Comparison of ENCODE assay signal across 8 cellular contexts in the genomic region with DNA sequence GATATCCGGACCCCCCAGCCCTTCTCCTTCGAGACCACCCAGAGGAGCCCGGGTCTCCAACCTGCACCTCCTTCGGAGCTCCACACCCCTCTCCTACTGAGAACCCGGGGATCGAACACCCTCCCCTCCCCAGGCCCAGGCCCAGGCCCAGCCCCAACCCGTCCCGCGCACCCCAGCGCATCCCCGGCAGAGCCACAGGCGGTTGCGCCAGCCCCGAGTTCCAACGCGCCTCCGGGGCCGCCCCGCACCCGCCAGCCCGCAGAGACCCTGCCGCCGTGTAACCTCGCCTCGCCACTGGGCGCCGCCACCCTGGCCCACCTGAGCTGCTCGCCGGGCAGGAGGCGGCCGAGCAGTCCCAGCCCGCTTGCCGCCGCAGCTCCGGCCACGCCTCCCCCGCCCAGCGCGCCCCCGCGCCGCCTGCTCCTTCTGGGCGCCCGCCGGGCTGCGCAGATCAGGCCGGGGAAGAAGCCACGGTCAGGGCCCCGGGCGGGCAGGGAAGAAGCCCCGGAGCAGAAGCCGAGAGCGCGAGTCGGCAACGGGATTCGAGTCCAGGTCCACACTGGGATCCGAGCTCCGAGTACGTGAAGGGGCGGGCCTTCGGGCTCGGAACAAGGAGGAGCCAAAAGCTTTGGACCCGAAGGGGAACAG. TPM values are rescaled to one million over a fixed set of nuclear protein-coding genes. Genes with fewer than 3 reads are reported as not detected.
DNase-seq lines count a peak whose midpoint lies in the region; ATAC-seq and TF ChIP-seq lines count a peak whose summit lies in the region.

A gene with protein sequence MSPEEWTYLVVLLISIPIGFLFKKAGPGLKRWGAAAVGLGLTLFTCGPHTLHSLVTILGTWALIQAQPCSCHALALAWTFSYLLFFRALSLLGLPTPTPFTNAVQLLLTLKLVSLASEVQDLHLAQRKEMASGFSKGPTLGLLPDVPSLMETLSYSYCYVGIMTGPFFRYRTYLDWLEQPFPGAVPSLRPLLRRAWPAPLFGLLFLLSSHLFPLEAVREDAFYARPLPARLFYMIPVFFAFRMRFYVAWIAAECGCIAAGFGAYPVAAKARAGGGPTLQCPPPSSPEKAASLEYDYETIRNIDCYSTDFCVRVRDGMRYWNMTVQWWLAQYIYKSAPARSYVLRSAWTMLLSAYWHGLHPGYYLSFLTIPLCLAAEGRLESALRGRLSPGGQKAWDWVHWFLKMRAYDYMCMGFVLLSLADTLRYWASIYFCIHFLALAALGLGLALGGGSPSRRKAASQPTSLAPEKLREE (minus strand): TSS at position 561 of the 648 bp plus-strand sequence. CDS start 1,072 bp downstream, outside the sequence.

- peaks cover 34% of the 10 kb centered on the region for H3K36me3 Mint-ChIP-seq in activated T-helper 1 cell treated with anti-CD3 and anti-CD28 coated beads, Interleukin-12 subunit alpha, Interleukin-12 subunit beta, Interleukin-2, Interleukin-4 antibody, amounts not matched to agents 30 ng/mL and 10 ng/mL and 1 ng/mL, durations not matched to agents 14 hours and 24 hours and 36 hours (ENCODE audit: low read depth)

- H3K4me1 ChIP-seq in ES-I3 (ENCODE audit: insufficient read depth, low read length) = no peaks in the 10 kb centered on the region; the same call in 1 of the 2 replicates
- H3K4me1 ChIP-seq in left ventricle myocardium inferior = peaks cover 36% of the 10 kb centered on the region
- peaks cover 15 to 20% of the 10 kb centered on the region in 2 donors for H3K4me1 ChIP-seq in gastrocnemius medialis

- no peaks in the 10 kb centered on the region for H3K27me3 Mint-ChIP-seq in activated T-helper 1 cell treated with anti-CD3 and anti-CD28 coated beads, Interleukin-12 subunit alpha, Interleukin-12 subunit beta, Interleukin-2, Interleukin-4 antibody, amounts not matched to agents 30 ng/mL and 10 ng/mL and 1 ng/mL, durations not matched to agents 14 hours and 24 hours and 36 hours (ENCODE audit: insufficient read depth)

- peak within 1 kb of the TSS; percentile 100 for H3K27ac Mint-ChIP-seq in activated T-helper 1 cell treated with anti-CD3 and anti-CD28 coated beads, Interleukin-12 subunit alpha, Interleukin-12 subunit beta, Interleukin-2, Interleukin-4 antibody, amounts not matched to agents 30 ng/mL and 10 ng/mL and 1 ng/mL, durations not matched to agents 14 hours and 24 hours and 36 hours

- TF ChIP-seq CTCF in left ventricle myocardium inferior (IDR thresholded peaks at IDR 0.05; ENCODE audit: borderline replicate concordance) (peak; percentile 44), gastrocnemius medialis (IDR thresholded peaks at IDR 0.05 in 4 of 5, conservative IDR thresholded peaks at IDR 0.05 in 1 of 5) (peak in 3 of 5 experiments; percentile 28 to 54 (median 45))

- peaks cover 31% of the 10 kb centered on the region for H3K4me1 Mint-ChIP-seq in activated T-helper 1 cell treated with anti-CD3 and anti-CD28 coated beads, Interleukin-12 subunit alpha, Interleukin-12 subunit beta, Interleukin-2, Interleukin-4 antibody, amounts not matched to agents 30 ng/mL and 10 ng/mL and 1 ng/mL, durations not matched to agents 14 hours and 24 hours and 36 hours (ENCODE audit: low read depth)

- no peak for DNase-seq in activated T-helper 1 cell treated with anti-CD3 and anti-CD28 coated beads, Interleukin-12 subunit alpha, Interleukin-12 subunit beta, Interleukin-2, Interleukin-4 antibody, amounts not matched to agents 30 ng/mL and 10 ng/mL and 1 ng/mL, durations not matched to agents 14 hours and 24 hours and 36 hours (ENCODE audit: low spot score)
- no peak for DNase-seq in left ventricle myocardium inferior
- DNase-seq in gastrocnemius medialis = no peak
- no peak for DNase-seq in putamen (ENCODE audit: low spot score)
- DNase-seq in stimulated activated naive CD4-positive, alpha-beta T cell treated with Interleukin-2 at 50 U/mL for 16 hours (lab: John Stamatoyannopoulos, UW) = no peak

- H3K27ac ChIP-seq in left ventricle myocardium inferior (replicated peaks) = peak within 1 kb of the TSS; percentile 100
- H3K27ac ChIP-seq in gastrocnemius medialis = peak within 1 kb of the TSS; percentile 92 to 98 (median 95)

- H3K9me3 Mint-ChIP-seq in activated T-helper 1 cell treated with anti-CD3 and anti-CD28 coated beads, Interleukin-12 subunit alpha, Interleukin-12 subunit beta, Interleukin-2, Interleukin-4 antibody, amounts not matched to agents 30 ng/mL and 10 ng/mL and 1 ng/mL, durations not matched to agents 14 hours and 24 hours and 36 hours = no peaks in the 10 kb centered on the region

- H3K27me3 ChIP-seq in left ventricle myocardium inferior (ENCODE audit: low read depth) (no peaks in the 10 kb centered on the region), gastrocnemius medialis (no peaks in the 10 kb centered on the region)

- H3K9ac ChIP-seq in ES-I3 (ENCODE audit: low read depth, low read length) = peak within 1 kb of the TSS; percentile 97

- intact Hi-C loops in activated T-helper 1 cell treated with anti-CD3 and anti-CD28 coated beads, Interleukin-12 subunit alpha, Interleukin-12 subunit beta, Interleukin-2, Interleukin-4 antibody, amounts not matched to agents 30 ng/mL and 10 ng/mL and 1 ng/mL, durations not matched to agents 14 hours and 24 hours and 36 hours (cut with micrococcal nuclease) = loop anchor here (1.0 kb wide), 2 partner anchors 21 to 928 kb away; a partner anchor contains a TSS
- intact Hi-C loops in left ventricle myocardium inferior (cut with micrococcal nuclease) (no loop called here), gastrocnemius medialis (cut with DNase I; ENCODE audit: low total_unique reads) (loop anchor here (1.0 kb wide), 3 partner anchors 30 to 52 kb away; a partner anchor contains a TSS)

- in situ Hi-C loops in gastrocnemius medialis (cut with MboI; ENCODE audit: low sequenced_read_pairs in 4 of 4) = no loop called here

- H3K9me3 ChIP-seq in ES-I3 (ENCODE audit: control insufficient read depth, insufficient read depth, low read length) (no peaks in the 10 kb centered on the region), left ventricle myocardium inferior (replicated peaks) (no peaks in the 10 kb centered on the region), gastrocnemius medialis (no peaks in the 10 kb centered on the region)

- H3K36me3 ChIP-seq in ES-I3 (ENCODE audit: insufficient read depth, low read length) (no peaks in the 10 kb centered on the region), left ventricle myocardium inferior (peaks cover 16% of the 10 kb centered on the region), gastrocnemius medialis (peaks cover 5 to 18% of the 10 kb centered on the region in 2 donors)

- ATAC-seq in GM19455 (IDR thresholded peaks at IDR 0.05; ENCODE audit: unreplicated experiment) (peak; percentile 20), HG03520 (IDR thresholded peaks at IDR 0.05; ENCODE audit: unreplicated experiment) (peak; percentile 12), gastrocnemius medialis (peak; percentile 3 to 6)

- H3K4me3 ChIP-seq in left ventricle myocardium inferior = peak within 1 kb of the TSS; percentile 91
- H3K4me3 ChIP-seq in gastrocnemius medialis = peak within 1 kb of the TSS; percentile 72 to 95 (median 89)

- peak; percentile 43 to 63 for TF ChIP-seq POLR2A in gastrocnemius medialis (IDR thresholded peaks at IDR 0.05)

- peak within 1 kb of the TSS; percentile 97 for H3K4me3 Mint-ChIP-seq in activated T-helper 1 cell treated with anti-CD3 and anti-CD28 coated beads, Interleukin-12 subunit alpha, Interleukin-12 subunit beta, Interleukin-2, Interleukin-4 antibody, amounts not matched to agents 30 ng/mL and 10 ng/mL and 1 ng/mL, durations not matched to agents 14 hours and 24 hours and 36 hours

RNA-seq across cellular contexts. Expression of the gene that starts here (rescaled TPM):
- 255 and 263 TPM in 2 replicates for total RNA-seq in activated T-helper 1 cell treated with anti-CD3 and anti-CD28 coated beads, Interleukin-12 subunit alpha, Interleukin-12 subunit beta, Interleukin-2, Interleukin-4 antibody, amounts not matched to agents 30 ng/mL and 10 ng/mL and 1 ng/mL, durations not matched to agents 14 hours and 24 hours and 36 hours
- total RNA-seq in left ventricle myocardium inferior (12.2 TPM), gastrocnemius medialis (10 to 100 TPM; 11.6 to 36.4 (median 19.3) TPM)
